8 cellular contexts compared by ENCODE assay signal in genomic region chr3:153130312-153130977, GRCh38. TPM values are rescaled to one million over a fixed set of nuclear protein-coding genes. Genes with fewer than 3 reads are reported as not detected.
DNase-seq lines count a peak whose midpoint lies in the region; ATAC-seq and TF ChIP-seq lines count a peak whose summit lies in the region.

No MANE protein-coding gene starts in this region.

- H3K36me3 ChIP-seq in left lung = no peaks in the 10 kb centered on the region

- H3K9me3 ChIP-seq in left lung = no peaks in the 10 kb centered on the region

- intact Hi-C loops in left lung (cut with DNase I) = no loop called here

- TF ChIP-seq CTCF in left lung (IDR thresholded peaks at IDR 0.05) = no peak

- peaks cover 0 to 12% of the 10 kb centered on the region in 2 donors for H3K4me1 ChIP-seq in left lung

- H3K27ac ChIP-seq in left lung = peak overlapping the region in 1 of 2 donors; percentile 49

- DNase-seq in NOMO-1 (lab: John Stamatoyannopoulos, UW; ENCODE audit: unreplicated experiment in 2 of 2) (peak; percentile 64 to 98), left lung (no peak), NCI-H526 treated with DMSO at 0.1 percent for 48 hours (lab: John Stamatoyannopoulos, UW) (no peak), DMS153 (lab: John Stamatoyannopoulos, UW) (no peak), GM19240 (ENCODE audit: insufficient read length, low spot score) (no peak), pons (ENCODE audit: low spot score) (no peak)

- peak; percentile 94 for ATAC-seq in GM18517 (IDR thresholded peaks at IDR 0.05; ENCODE audit: unreplicated experiment)
- peak; percentile 84 for ATAC-seq in HG02642 (IDR thresholded peaks at IDR 0.05; ENCODE audit: poor library complexity, unreplicated experiment)
- ATAC-seq in left lung = peak; percentile 34

- H3K27me3 ChIP-seq in left lung = no peaks in the 10 kb centered on the region

- no peak overlapping the region for H3K4me3 ChIP-seq in left lung

RNA-seq across cellular contexts. Expression of gene RAP2B, which starts 31.6 kb away (rescaled TPM):
- total RNA-seq in left lung = 10 to 100 TPM; 22.7 to 31.8 TPM

Comparison
In these comparisons a context has a peak if more than half of its experiments do, and no peak if none do; other contexts are left out.
1. ATAC-seq: peak in every context shown above with its lines; median percentile 94 in GM18517; 84 in HG02642; 34 in left lung.
2. DNase-seq: peak in NOMO-1 (2 of 2); none in left lung (0 of 2), NCI-H526 treated with DMSO at 0.1 percent for 48 hours (single experiment), DMS153 (single experiment), GM19240 (single experiment) and pons (single experiment).